Comparison of ENCODE assay signal across 1 cellular context in the genomic region with DNA sequence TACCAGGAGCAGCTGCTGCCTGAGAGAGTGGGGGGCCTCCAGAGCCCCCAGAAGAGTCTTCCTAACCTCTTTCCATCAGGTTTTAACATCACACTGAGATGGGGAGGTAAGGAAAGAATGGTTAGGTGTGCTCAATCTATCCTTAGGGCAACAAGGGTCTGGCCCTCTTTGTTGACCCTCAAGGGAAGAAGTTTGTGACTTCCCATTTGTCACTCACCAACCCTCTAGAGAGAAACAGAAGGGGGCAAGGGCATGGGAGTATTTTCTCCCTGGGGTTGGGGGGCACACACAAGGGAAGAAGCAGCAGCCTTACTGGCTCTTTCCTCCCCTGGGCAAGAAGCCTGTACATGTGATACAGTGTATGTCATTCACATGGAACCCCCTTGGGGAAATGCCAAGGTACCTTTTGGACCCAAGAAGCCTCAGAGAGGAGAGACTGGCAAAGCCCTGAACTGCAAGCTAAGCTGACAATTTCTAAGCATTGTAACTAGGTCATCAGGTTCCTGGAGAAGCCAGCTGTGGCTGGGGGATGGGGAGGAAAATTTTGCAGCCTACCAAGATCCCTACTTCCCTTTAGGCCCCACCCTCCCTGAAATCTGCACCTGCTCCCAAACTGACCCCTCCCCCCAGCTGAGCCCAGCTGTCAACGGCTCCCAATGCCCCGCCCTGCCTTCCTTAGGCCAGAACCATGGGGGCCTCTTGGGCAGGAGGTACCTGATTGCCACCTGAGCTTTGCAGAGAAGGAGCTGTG.
TF ChIP-seq lines count a peak whose summit lies in the region.

No MANE protein-coding gene starts in this region.

TF ChIP-seq in GM23338, 12 proteins besides CTCF, POLR2A, EP300 and RAD21 (continued from another document):
- TF ChIP-seq, protein P1, sequence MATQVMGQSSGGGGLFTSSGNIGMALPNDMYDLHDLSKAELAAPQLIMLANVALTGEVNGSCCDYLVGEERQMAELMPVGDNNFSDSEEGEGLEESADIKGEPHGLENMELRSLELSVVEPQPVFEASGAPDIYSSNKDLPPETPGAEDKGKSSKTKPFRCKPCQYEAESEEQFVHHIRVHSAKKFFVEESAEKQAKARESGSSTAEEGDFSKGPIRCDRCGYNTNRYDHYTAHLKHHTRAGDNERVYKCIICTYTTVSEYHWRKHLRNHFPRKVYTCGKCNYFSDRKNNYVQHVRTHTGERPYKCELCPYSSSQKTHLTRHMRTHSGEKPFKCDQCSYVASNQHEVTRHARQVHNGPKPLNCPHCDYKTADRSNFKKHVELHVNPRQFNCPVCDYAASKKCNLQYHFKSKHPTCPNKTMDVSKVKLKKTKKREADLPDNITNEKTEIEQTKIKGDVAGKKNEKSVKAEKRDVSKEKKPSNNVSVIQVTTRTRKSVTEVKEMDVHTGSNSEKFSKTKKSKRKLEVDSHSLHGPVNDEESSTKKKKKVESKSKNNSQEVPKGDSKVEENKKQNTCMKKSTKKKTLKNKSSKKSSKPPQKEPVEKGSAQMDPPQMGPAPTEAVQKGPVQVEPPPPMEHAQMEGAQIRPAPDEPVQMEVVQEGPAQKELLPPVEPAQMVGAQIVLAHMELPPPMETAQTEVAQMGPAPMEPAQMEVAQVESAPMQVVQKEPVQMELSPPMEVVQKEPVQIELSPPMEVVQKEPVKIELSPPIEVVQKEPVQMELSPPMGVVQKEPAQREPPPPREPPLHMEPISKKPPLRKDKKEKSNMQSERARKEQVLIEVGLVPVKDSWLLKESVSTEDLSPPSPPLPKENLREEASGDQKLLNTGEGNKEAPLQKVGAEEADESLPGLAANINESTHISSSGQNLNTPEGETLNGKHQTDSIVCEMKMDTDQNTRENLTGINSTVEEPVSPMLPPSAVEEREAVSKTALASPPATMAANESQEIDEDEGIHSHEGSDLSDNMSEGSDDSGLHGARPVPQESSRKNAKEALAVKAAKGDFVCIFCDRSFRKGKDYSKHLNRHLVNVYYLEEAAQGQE (IDR thresholded peaks at IDR 0.05; ENCODE audit: unreplicated experiment), result no peak
